In the genomic region with DNA sequence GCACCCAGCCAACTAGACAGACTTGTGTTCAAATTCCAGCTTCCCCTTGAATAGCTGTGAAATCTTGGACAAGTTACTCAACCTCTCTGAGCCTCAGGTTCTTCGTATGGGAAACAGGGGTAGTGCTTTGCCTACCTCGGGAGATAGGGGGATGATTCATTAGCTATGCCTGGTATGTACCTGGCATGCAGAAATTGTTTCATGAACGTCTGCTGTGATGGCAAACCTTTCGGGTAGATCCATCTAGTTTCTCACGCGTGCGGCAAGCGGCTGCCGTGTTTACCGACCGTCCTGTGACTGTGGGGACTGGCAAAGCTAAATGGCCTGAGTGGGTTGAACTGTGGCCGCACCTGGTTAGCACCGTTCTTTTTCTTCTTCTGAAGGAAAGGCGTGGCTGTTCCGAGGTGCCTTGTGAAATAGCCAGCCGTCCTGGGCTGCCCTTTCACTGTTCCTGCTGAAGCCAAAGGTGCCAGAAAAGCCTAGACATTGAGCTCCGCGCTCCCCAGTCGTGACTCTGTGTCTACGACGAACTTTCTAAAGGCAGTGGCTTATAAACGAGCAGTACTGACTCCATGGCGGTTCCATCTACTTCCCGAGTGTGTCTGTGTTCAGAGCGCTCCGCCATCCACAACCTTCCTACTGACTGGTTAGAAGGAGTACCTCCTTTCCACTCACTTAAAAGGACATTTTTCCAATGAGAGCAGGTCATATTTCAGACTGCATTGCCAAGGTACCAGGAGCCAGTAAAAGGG, we compare ENCODE assay signal across 12 cellular contexts. TPM values are rescaled to one million over a fixed set of nuclear protein-coding genes. Genes with fewer than 3 reads are reported as not detected.
DNase-seq lines count a peak whose midpoint lies in the region; ATAC-seq, FAIRE-seq and TF ChIP-seq lines count a peak whose summit lies in the region.
"Had no signal": no experiment of that assay in that cellular context is flagged by ENCODE, and none has a peak within 500 bp of the region (broad histone marks: within the 10 kb centered on the region; RNA-seq: fewer than 3 reads in every experiment).

No MANE protein-coding gene starts in this region.

- intact Hi-C loops in left colon (cut with DNase I, micrococcal nuclease) (no loop called here), head of caudate nucleus (cut with DNase I) (no loop called here)

- no peak overlapping the region for H3K4me3 Mint-ChIP-seq in GM23338
- H3K4me3 Mint-ChIP-seq in astrocyte (ENCODE audit: unreplicated experiment) = no peak overlapping the region
- H3K4me3 Mint-ChIP-seq: activated CD8-positive, alpha-beta T cell treated with anti-CD3 and anti-CD28 coated beads, Interleukin-2, amount 10 ng/mL, durations not matched to agents 7 days and 5 days; T-helper 2 cell treated with Interferon-gamma antibody and Interleukin-4, amounts not matched to agents 5 μg/mL and 100 μg/mL, for 36 hours had no signal

- H3K36me3 ChIP-seq in GM23338 (ENCODE audit: insufficient read depth) = no peaks in the 10 kb centered on the region
- H3K36me3 ChIP-seq in astrocyte (ENCODE audit: insufficient read depth, low read length) = no peaks in the 10 kb centered on the region
- no peaks in the 10 kb centered on the region for H3K36me3 ChIP-seq in skeletal muscle tissue (ENCODE audit: control insufficient read depth in 3 of 3, insufficient read depth in 3 of 3, low read length in 3 of 3)
- H3K36me3 ChIP-seq in H7 (replicated peaks; ENCODE audit: control insufficient read depth, insufficient read depth, low read length) = no peaks in the 10 kb centered on the region

- H3K4me1 Mint-ChIP-seq in GM23338 = peaks cover 6% of the 10 kb centered on the region
- peaks cover 14% of the 10 kb centered on the region for H3K4me1 Mint-ChIP-seq in astrocyte (ENCODE audit: low read depth, unreplicated experiment)

- H3K9me3 Mint-ChIP-seq in GM23338 (no peaks in the 10 kb centered on the region), astrocyte (ENCODE audit: unreplicated experiment) (no peaks in the 10 kb centered on the region)
- H3K9me3 Mint-ChIP-seq: naive B cell; T-helper 2 cell treated with Interferon-gamma antibody and Interleukin-4, amounts not matched to agents 5 μg/mL and 100 μg/mL, for 36 hours had no signal

- no peaks in the 10 kb centered on the region for H3F3A ChIP-seq in GM23338 (replicated peaks; ENCODE audit: low read depth)

- DNase-seq in GM23338 (ENCODE audit: low spot score) (no peak), astrocyte (ENCODE audit: low read depth) (no peak), left colon (no peak), H7 (no peak), NCI-H2196 (lab: John Stamatoyannopoulos, UW; ENCODE audit: unreplicated experiment) (no peak), head of caudate nucleus (no peak)
- DNase-seq: activated CD8-positive, alpha-beta T cell treated with anti-CD3 and anti-CD28 coated beads, Interleukin-2, amount 10 ng/mL, durations not matched to agents 7 days and 5 days; naive B cell had no signal

- ATAC-seq in GM23338 (no peak), left colon (peak; percentile 47), GM19455 (IDR thresholded peaks at IDR 0.05; ENCODE audit: unreplicated experiment) (no peak)
- ATAC-seq: activated CD8-positive, alpha-beta T cell treated with anti-CD3 and anti-CD28 coated beads, Interleukin-2, amount 10 ng/mL, durations not matched to agents 7 days and 5 days had no signal

- no peaks in the 10 kb centered on the region for H3K9me3 ChIP-seq in astrocyte (ENCODE audit: insufficient read depth, low read depth, low read length)
- no peaks in the 10 kb centered on the region for H3K9me3 ChIP-seq in skeletal muscle tissue (ENCODE audit: control insufficient read depth in 3 of 3, low read length in 3 of 3)

- H3K27ac Mint-ChIP-seq in GM23338 = no peak overlapping the region
- H3K27ac Mint-ChIP-seq in astrocyte (ENCODE audit: unreplicated experiment) = no peak overlapping the region
- H3K27ac Mint-ChIP-seq: T-helper 2 cell treated with Interferon-gamma antibody and Interleukin-4, amounts not matched to agents 5 μg/mL and 100 μg/mL, for 36 hours had no signal

- H3K27me3 ChIP-seq in GM23338 (ENCODE audit: insufficient read depth) (no peaks in the 10 kb centered on the region), astrocyte (ENCODE audit: insufficient read depth, low read length) (no peaks in the 10 kb centered on the region), skeletal muscle tissue (ENCODE audit: control insufficient read depth in 3 of 3, insufficient read depth in 3 of 3, low read length in 3 of 3) (no peaks in the 10 kb centered on the region), H7 (ENCODE audit: control insufficient read depth, insufficient read depth, low read length) (no peaks in the 10 kb centered on the region)

- no peak overlapping the region for H3K9ac ChIP-seq in astrocyte (ENCODE audit: low read length)
- H3K9ac ChIP-seq in skeletal muscle tissue (ENCODE audit: low read depth in 1 of 3, low read length in 3 of 3) = peak overlapping the region; percentile 48 to 80 (median 60)

- no peak for TF ChIP-seq CTCF in GM23338 (conservative IDR thresholded peaks at IDR 0.05; ENCODE audit: low read depth in 2 of 2)
- TF ChIP-seq CTCF in astrocyte (IDR thresholded peaks at IDR 0.05; ENCODE audit: insufficient read depth, low read depth, low read length) = no peak

- no peaks in the 10 kb centered on the region for H3K9me2 ChIP-seq in GM23338 (ENCODE audit: insufficient read depth)

- H3K36me3 Mint-ChIP-seq in GM23338 (ENCODE audit: low read depth) = no peaks in the 10 kb centered on the region
- H3K36me3 Mint-ChIP-seq in astrocyte (ENCODE audit: low read depth, unreplicated experiment) = peaks cover 1% of the 10 kb centered on the region

- H3K79me2 ChIP-seq in GM23338 (replicated peaks; ENCODE audit: insufficient read depth) (no peaks in the 10 kb centered on the region), astrocyte (ENCODE audit: insufficient read depth, low read length) (no peaks in the 10 kb centered on the region)

- no peaks in the 10 kb centered on the region for H3K4me1 ChIP-seq in GM23338 (ENCODE audit: insufficient read depth)
- H3K4me1 ChIP-seq in astrocyte (ENCODE audit: insufficient read depth, low read length) = peaks cover 33% of the 10 kb centered on the region
- H3K4me1 ChIP-seq in skeletal muscle tissue (ENCODE audit: control insufficient read depth in 3 of 3, insufficient read depth in 3 of 3, low read length in 3 of 3) = peaks cover 26 to 37% (median 28%) of the 10 kb centered on the region in 3 donors

- H4K20me1 ChIP-seq in GM23338 (replicated peaks; ENCODE audit: insufficient read depth) = no peaks in the 10 kb centered on the region
- no peaks in the 10 kb centered on the region for H4K20me1 ChIP-seq in astrocyte (ENCODE audit: insufficient read depth, low read length)

- H3K27ac ChIP-seq in GM23338 (ENCODE audit: low read depth) (no peak overlapping the region), astrocyte (ENCODE audit: low read depth, low read length) (no peak overlapping the region), skeletal muscle tissue (ENCODE audit: low read depth, low read length) (peak overlapping the region; percentile 89)

- H2AFZ ChIP-seq in GM23338 = peak overlapping the region; percentile 80; the same call in 1 of the 2 replicates
- no peak overlapping the region for H2AFZ ChIP-seq in astrocyte (ENCODE audit: low read depth, low read length)

- FAIRE-seq in astrocyte (lab: Jason Lieb, UNC) = no peak
- FAIRE-seq: H54 had no signal

- H3K4me3 ChIP-seq in GM23338 (no peak overlapping the region), astrocyte (ENCODE audit: insufficient read depth, low read depth, low read length) (no peak overlapping the region), skeletal muscle tissue (ENCODE audit: low read length in 3 of 3) (peak overlapping the region; percentile 54 to 69 (median 65)), H7 (ENCODE audit: insufficient read depth, low read depth, low read length) (no peak overlapping the region)

- no peak overlapping the region for H3K4me2 ChIP-seq in GM23338
- peak overlapping the region; percentile 80 for H3K4me2 ChIP-seq in astrocyte (ENCODE audit: low read length)

- peaks cover 4% of the 10 kb centered on the region for H3K27me3 Mint-ChIP-seq in GM23338 (ENCODE audit: insufficient read depth, low read depth, poor library complexity)
- H3K27me3 Mint-ChIP-seq in astrocyte (ENCODE audit: low read depth, unreplicated experiment) = peaks cover 5% of the 10 kb centered on the region
- H3K27me3 Mint-ChIP-seq: naive B cell had no signal

TF ChIP-seq in GM23338, 12 proteins besides CTCF, POLR2A, EP300 and RAD21 (continues in another document):
- TF ChIP-seq POLR2AphosphoS5 (IDR thresholded peaks at IDR 0.05; ENCODE audit: low read depth) (no peak), EZH2phosphoT487 (IDR thresholded peaks at IDR 0.05; ENCODE audit: unreplicated experiment) (no peak)

RNA-seq across cellular contexts. Expression of a gene that starts 40.7 kb away (rescaled TPM):
- total RNA-seq in GM23338 (2014; rRNA removed; shearing (Covaris generic)) = 73.6 and 90.7 TPM in 2 replicates
- polyA plus RNA-seq in GM23338 (2016; fragmentation: Nextera tagmentation; extraction: Ambion mirVana) = 18.7 and 20.9 TPM in 2 replicates
- total RNA-seq in astrocyte (139 and 153 TPM in 2 replicates), left colon (100 to 1,000 TPM in 1 of 2 donors, 10 to 100 TPM in 1; 94.2 to 106 TPM), skeletal muscle tissue (179 TPM)
- 39.7 and 49.3 TPM in 2 replicates for total RNA-seq in H7 (2014; rRNA removed; shearing (Covaris generic))

Comparison
In these comparisons a context has a peak if more than half of its experiments do, and no peak if none do; other contexts are left out.
1. H3K4me3 ChIP-seq: peak in skeletal muscle tissue (3 of 3); none in GM23338 (single experiment), astrocyte (single experiment) and H7 (single experiment).